Comparison of ENCODE assay signal across 8 cellular contexts in genomic region chr2:97113050-97113881, GRCh38. TPM values are rescaled to one million over a fixed set of nuclear protein-coding genes. Genes with fewer than 3 reads are reported as not detected.
DNase-seq lines count a peak whose midpoint lies in the region; ATAC-seq and TF ChIP-seq lines count a peak whose summit lies in the region.
"Not testable (repeated sequence)": the region's sequence is repeated elsewhere in the genome, so short reads cannot be mapped to it uniquely, and the experiment has no call there.

TSS of gene ANKRD36 (plus strand) at chr2:97113153. CDS start at chr2:97113740, 587 bp downstream.

- H3K4me3 ChIP-seq in body of pancreas, result peak within 1 kb of the TSS; percentile 62 to 77
- peak within 1 kb of the TSS; percentile 91 for H3K4me3 ChIP-seq in left ventricle myocardium inferior
- H3K4me3 ChIP-seq in ovary, result peak within 1 kb of the TSS; percentile 74

- CTCF ChIA-PET in WTC11 (lab: Charles Lee), result interaction anchor here (0.6 to 2.4 kb wide), 15 partner anchors 63 to 352 kb away, joined by 3 to 36 read pairs (median 5); partner anchors contain the start of genes ANKRD39, CNNM4 and FAM178B

- ATAC-seq in GM21576 (IDR thresholded peaks at IDR 0.05; ENCODE audit: unreplicated experiment), result peak; percentile 96
- peak; percentile 70 for ATAC-seq in WTC11
- peak; percentile 92 for ATAC-seq in body of pancreas
- peak; percentile 94 for ATAC-seq in stimulated activated naive CD8-positive, alpha-beta T cell treated with anti-CD3 and anti-CD28 coated beads, Interleukin-15, amount 100 ng/mL, for 72 hours

- not testable (repeated sequence) for H3K4me1 ChIP-seq in ES-I3 (ENCODE audit: insufficient read depth, low read length); body of pancreas; left ventricle myocardium inferior; ovary (ENCODE audit: insufficient read depth)

- not testable (repeated sequence) for H3K27me3 ChIP-seq in body of pancreas; left ventricle myocardium inferior (ENCODE audit: low read depth); ovary

- H3K4me1 Mint-ChIP-seq in WTC11; stimulated activated naive CD8-positive, alpha-beta T cell treated with anti-CD3 and anti-CD28 coated beads, Interleukin-15, amount 100 ng/mL, for 72 hours: not testable (repeated sequence)

- 0% methylated on average over 1 to 47 of the region's 74 CpGs for WGBS in body of pancreas, 2 donors
- 0 to 1% (median 0%) methylated on average over 15 to 58 of the region's 74 CpGs for WGBS in ovary, 3 donors

- peak within 1 kb of the TSS; percentile 93 to 97 (median 94) for H3K27ac ChIP-seq in body of pancreas
- H3K27ac ChIP-seq in left ventricle myocardium inferior (replicated peaks), result peak within 1 kb of the TSS; percentile 97
- H3K27ac ChIP-seq in ovary, result peak within 1 kb of the TSS; percentile 77 to 88

- H3K9ac ChIP-seq in ES-I3 (ENCODE audit: low read depth, low read length), result peak within 1 kb of the TSS; percentile 72

- TF ChIP-seq POLR2A in body of pancreas (IDR thresholded peaks at IDR 0.05), result peak; percentile 63 to 80 (median 75)
- TF ChIP-seq POLR2A in ovary (IDR thresholded peaks at IDR 0.05), result not testable (repeated sequence)

- not testable (repeated sequence) for H3K9me3 ChIP-seq in ES-I3 (ENCODE audit: control insufficient read depth, insufficient read depth, low read length); body of pancreas; left ventricle myocardium inferior (replicated peaks); ovary

- not testable (repeated sequence) for H3K36me3 ChIP-seq in ES-I3 (ENCODE audit: insufficient read depth, low read length); body of pancreas (replicated peaks in 1 of 2; ENCODE audit: insufficient read depth in 1 of 2, low read depth in 2 of 2); left ventricle myocardium inferior; ovary

- peak within 1 kb of the TSS; percentile 91 for H3K27ac Mint-ChIP-seq in WTC11
- peak within 1 kb of the TSS; percentile 96 to 98 for H3K27ac Mint-ChIP-seq in stimulated activated naive CD8-positive, alpha-beta T cell treated with anti-CD3 and anti-CD28 coated beads, Interleukin-15, amount 100 ng/mL, for 72 hours

- not testable (repeated sequence) for H3K36me3 Mint-ChIP-seq in WTC11

- TF ChIP-seq CTCF in WTC11 (IDR thresholded peaks at IDR 0.05) (peak; percentile 34; the same call in 1 of the 2 replicates), body of pancreas (IDR thresholded peaks at IDR 0.05) (peak; percentile 47 to 82 (median 58)), left ventricle myocardium inferior (IDR thresholded peaks at IDR 0.05; ENCODE audit: borderline replicate concordance) (peak; percentile 60), ovary (IDR thresholded peaks at IDR 0.05) (peak; percentile 58 to 68 (median 60))

- H3K4me3 Mint-ChIP-seq in WTC11, result peak within 1 kb of the TSS; percentile 98
- H3K4me3 Mint-ChIP-seq in stimulated activated naive CD8-positive, alpha-beta T cell treated with anti-CD3 and anti-CD28 coated beads, Interleukin-15, amount 100 ng/mL, for 72 hours, result peak within 1 kb of the TSS; percentile 99

- not testable (repeated sequence) for TF ChIP-seq EP300 in ovary (IDR thresholded peaks at IDR 0.05)

- not testable (repeated sequence) for H3K9me3 Mint-ChIP-seq in WTC11; stimulated activated naive CD8-positive, alpha-beta T cell treated with anti-CD3 and anti-CD28 coated beads, Interleukin-15, amount 100 ng/mL, for 72 hours

- DNase-seq in HPDE6-E6E7 (ENCODE audit: extremely low spot score) (peak; percentile 10), WTC11 (ENCODE audit: low spot score) (peak; percentile 75), body of pancreas (peak; percentile 84 to 88 (median 86)), left ventricle myocardium inferior (peak; percentile 85), ovary (peak; percentile 78 to 90 (median 85))
- peak; percentile 94 to 95 for DNase-seq in stimulated activated naive CD8-positive, alpha-beta T cell treated with anti-CD3 and anti-CD28 coated beads, Interleukin-15, amount 100 ng/mL, for 72 hours

- POLR2A ChIA-PET in WTC11 (lab: Charles Lee), result interaction anchor here (1.3 kb wide), 1 partner anchor 255 kb away, joined by 6 read pairs; no protein-coding TSS in a partner anchor

- intact Hi-C loops in body of pancreas (cut with DNase I); left ventricle myocardium inferior (cut with micrococcal nuclease); ovary (cut with DNase I): not testable (repeated sequence)

- H3K27me3 Mint-ChIP-seq in WTC11 (ENCODE audit: low read depth), result not testable (repeated sequence)
- peaks cover 22% of the 10 kb centered on the region for H3K27me3 Mint-ChIP-seq in stimulated activated naive CD8-positive, alpha-beta T cell treated with anti-CD3 and anti-CD28 coated beads, Interleukin-15, amount 100 ng/mL, for 72 hours

TF ChIP-seq in WTC11, 78 proteins besides CTCF, POLR2A, EP300 and RAD21:
- TF ChIP-seq E2F5 (CRISPR knock-in tag; IDR thresholded peaks at IDR 0.05), result peak; percentile 82; the same call in 1 of the 2 replicates
- TF ChIP-seq JUN (CRISPR knock-in tag; IDR thresholded peaks at IDR 0.05), result 0 out of 2 replicates have a peak, but pooled peaks have one; percentile 28
- 0 out of 2 replicates have a peak, but pooled peaks have one; percentile 33 for TF ChIP-seq SMAD3 (CRISPR knock-in tag; IDR thresholded peaks at IDR 0.05; ENCODE audit: borderline replicate concordance)
- 0 out of 2 replicates have a peak, but pooled peaks have one; percentile 69 for TF ChIP-seq PREB (CRISPR knock-in tag; IDR thresholded peaks at IDR 0.05; ENCODE audit: borderline replicate concordance)
- TF ChIP-seq MYBL2 (CRISPR knock-in tag; IDR thresholded peaks at IDR 0.05), result 0 out of 2 replicates have a peak, but pooled peaks have one; percentile 36
- peak; percentile 56; the same call in 1 of the 2 replicates for TF ChIP-seq ZBTB21 (CRISPR knock-in tag; IDR thresholded peaks at IDR 0.05; ENCODE audit: borderline replicate concordance)
- peak; percentile 100 for TF ChIP-seq HMGXB4 (CRISPR knock-in tag; IDR thresholded peaks at IDR 0.05)
- TF ChIP-seq ZNF416 (CRISPR knock-in tag; IDR thresholded peaks at IDR 0.05), result 0 out of 2 replicates have a peak, but pooled peaks have one; percentile 30
- TF ChIP-seq ELF4 (CRISPR knock-in tag; IDR thresholded peaks at IDR 0.05; ENCODE audit: low read depth), result 0 out of 2 replicates have a peak, but pooled peaks have one; percentile 50
- TF ChIP-seq SP1 (CRISPR knock-in tag; conservative IDR thresholded peaks at IDR 0.05), result 0 out of 2 replicates have a peak, but pooled peaks have one; percentile 36
- TF ChIP-seq ZNF423 (CRISPR knock-in tag; IDR thresholded peaks at IDR 0.05), result peak; percentile 46; the same call in 1 of the 2 replicates
- TF ChIP-seq ETV6 (CRISPR knock-in tag; IDR thresholded peaks at IDR 0.05), result 0 out of 2 replicates have a peak, but pooled peaks have one; percentile 66
- TF ChIP-seq MAX (CRISPR knock-in tag; IDR thresholded peaks at IDR 0.05), result peak; percentile 56; the same call in 1 of the 2 replicates
- TF ChIP-seq KAT7 (CRISPR knock-in tag; IDR thresholded peaks at IDR 0.05; ENCODE audit: borderline replicate concordance), result 0 out of 2 replicates have a peak, but pooled peaks have one; percentile 29
- 0 out of 2 replicates have a peak, but pooled peaks have one; percentile 34 for TF ChIP-seq FOXP1 (CRISPR knock-in tag; IDR thresholded peaks at IDR 0.05; ENCODE audit: borderline replicate concordance)
- peak; percentile 73; the same call in 1 of the 2 replicates for TF ChIP-seq ESRRA (CRISPR knock-in tag; IDR thresholded peaks at IDR 0.05; ENCODE audit: borderline replicate concordance)
TF ChIP-seq in WTC11: peak in this region for 16; not testable (repeated sequence) for 62.

RNA-seq across cellular contexts. Expression of gene ANKRD36, which starts in this region (rescaled TPM):
- total RNA-seq in WTC11 (2021) (14.4 to 16.8 TPM (median 16.2 TPM) in 3 replicates), body of pancreas (10 to 100 TPM; 35.0 to 55.7 TPM), left ventricle myocardium inferior (4.3 TPM), ovary (10 to 100 TPM; 29.2 to 49.4 (median 31.2) TPM)
- 1 to 10 TPM; 4.6 to 7.6 TPM for polyA plus RNA-seq in ovary

Comparison
In these comparisons a context has a peak if more than half of its experiments do, and no peak if none do; other contexts are left out.
1. Peak in every context shown above with its lines: DNase-seq, ATAC-seq, H3K4me3 ChIP-seq and H3K27ac ChIP-seq.
2. DNase-seq: peak in every context shown above with its lines; median percentile 94 in stimulated activated naive CD8-positive, alpha-beta T cell treated with anti-CD3 and anti-CD28 coated beads, Interleukin-15, amount 100 ng/mL, for 72 hours; 86 in body of pancreas; 85 in left ventricle myocardium inferior; 85 in ovary; 75 in WTC11; 10 in HPDE6-E6E7.